In genomic region chr3:161851941-161852566, GRCh38 we compare ENCODE assay signal across 8 cellular contexts.
DNase-seq lines count a peak whose midpoint lies in the region; ATAC-seq lines count a peak whose summit lies in the region.

No MANE protein-coding gene starts in this region.

- DNase-seq in Caki2 (ENCODE audit: low read depth), result peak; percentile 46
- peak; percentile 7 for DNase-seq in NCI-H1694 treated with DMSO at 0.1 percent for 48 hours (lab: John Stamatoyannopoulos, UW)
- DNase-seq in activated naive CD8-positive, alpha-beta T cell treated with anti-CD3 and anti-CD28 coated beads for 36 hours, result peak; percentile 17
- peak; percentile 14 for DNase-seq in hepatic stellate cell (ENCODE audit: low spot score)
- peak; percentile 3 to 24 for DNase-seq in stimulated activated CD4-positive, alpha-beta T cell treated with anti-CD3 and anti-CD28 coated beads, Interleukin-4, amount 100 ng/mL, for 48 hours (ENCODE audit: low read depth in 2 of 2)
- no peak for DNase-seq in NCI-H526 treated with DMSO at 0.1 percent for 48 hours (lab: John Stamatoyannopoulos, UW)

- H3K4me3 Mint-ChIP-seq in activated naive CD8-positive, alpha-beta T cell treated with anti-CD3 and anti-CD28 coated beads for 36 hours, result no peak overlapping the region

- in situ Hi-C loops in Caki2 (cut with HindIII; ENCODE audit: low pct_unique_long_range_greater_than_20kb, low sequenced_read_pairs), result no loop called here

- H3K4me1 Mint-ChIP-seq in activated naive CD8-positive, alpha-beta T cell treated with anti-CD3 and anti-CD28 coated beads for 36 hours, result no peaks in the 10 kb centered on the region

- H3K27me3 Mint-ChIP-seq in activated naive CD8-positive, alpha-beta T cell treated with anti-CD3 and anti-CD28 coated beads for 36 hours, result no peaks in the 10 kb centered on the region

- peak; percentile 94 for ATAC-seq in GM18858 (IDR thresholded peaks at IDR 0.05; ENCODE audit: unreplicated experiment)
- ATAC-seq in HG02938 (IDR thresholded peaks at IDR 0.05; ENCODE audit: unreplicated experiment), result peak; percentile 94

- no peaks in the 10 kb centered on the region for H3K9me3 Mint-ChIP-seq in activated naive CD8-positive, alpha-beta T cell treated with anti-CD3 and anti-CD28 coated beads for 36 hours

- no peaks in the 10 kb centered on the region for H3K36me3 Mint-ChIP-seq in activated naive CD8-positive, alpha-beta T cell treated with anti-CD3 and anti-CD28 coated beads for 36 hours

- H3K27ac Mint-ChIP-seq in activated naive CD8-positive, alpha-beta T cell treated with anti-CD3 and anti-CD28 coated beads for 36 hours, result no peak overlapping the region
